11 cellular contexts compared by ENCODE assay signal in the genomic region with DNA sequence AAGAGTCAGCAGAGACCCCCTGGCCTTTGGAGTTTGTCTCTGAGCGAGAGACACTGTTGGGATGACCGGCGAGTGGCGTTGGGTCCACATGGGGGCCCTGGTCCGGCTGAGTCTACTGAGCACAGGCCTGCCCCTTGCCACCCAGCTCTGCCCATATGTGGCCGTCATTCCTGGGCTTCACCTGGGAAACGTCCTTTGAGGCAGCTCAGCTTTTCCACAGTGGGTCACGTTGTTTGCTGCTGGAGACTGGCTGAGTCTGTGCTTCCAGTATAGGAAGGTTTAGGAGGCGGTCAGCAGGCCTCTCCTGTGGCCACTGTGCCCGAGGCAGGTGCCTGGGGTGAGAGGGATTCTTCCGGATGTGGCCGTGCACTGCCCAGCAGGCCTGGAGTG. TPM values are rescaled to one million over a fixed set of nuclear protein-coding genes. Genes with fewer than 3 reads are reported as not detected.
DNase-seq lines count a peak whose midpoint lies in the region; ATAC-seq and TF ChIP-seq lines count a peak whose summit lies in the region.
"Had no signal": no experiment of that assay in that cellular context is flagged by ENCODE, and none has a peak within 500 bp of the region (broad histone marks: within the 10 kb centered on the region; RNA-seq: fewer than 3 reads in every experiment).

No MANE protein-coding gene starts in this region.

- H3K4me1 Mint-ChIP-seq in activated CD4-positive, alpha-beta T cell treated with anti-CD3 and anti-CD28 coated beads for 36 hours = peaks cover 64% of the 10 kb centered on the region

- H3K4me2 ChIP-seq in fibroblast of lung (ENCODE audit: extremely low read depth, insufficient read depth, low read length) = peak overlapping the region; percentile 37

- CTCF ChIA-PET in activated CD4-positive, alpha-beta T cell treated with anti-CD3 and anti-CD28 coated beads for 36 hours (lab: Charles Lee) = interaction anchor here (0.9 to 1.2 kb wide), 4 partner anchors 16 to 69 kb away, joined by 3 to 6 read pairs (median 4); no protein-coding TSS in a partner anchor

- H3K36me3 ChIP-seq in fibroblast of lung (ENCODE audit: control insufficient read depth, insufficient read depth, low read length) (no peaks in the 10 kb centered on the region), subcutaneous abdominal adipose tissue (ENCODE audit: control insufficient read depth in 5 of 5, insufficient read depth in 5 of 5, low read length in 5 of 5) (no peaks in the 10 kb centered on the region)

- H3K4me3 ChIP-seq in fibroblast of lung (replicated peaks in 1 of 4; ENCODE audit: control extremely low read depth in 1 of 4, insufficient read depth in 1 of 4, low read depth in 3 of 4, low read length in 4 of 4) = no peak overlapping the region
- no peak overlapping the region for H3K4me3 ChIP-seq in subcutaneous abdominal adipose tissue (ENCODE audit: low read depth in 1 of 5, low read length in 5 of 5)

- H3K9ac ChIP-seq in fibroblast of lung (ENCODE audit: insufficient read depth, low read length) (no peak overlapping the region), subcutaneous abdominal adipose tissue (ENCODE audit: low read length in 5 of 5) (no peak overlapping the region)

- no peak for DNase-seq in activated CD4-positive, alpha-beta T cell treated with anti-CD3 and anti-CD28 coated beads for 36 hours
- no peak for DNase-seq in activated CD4-positive, alpha-beta T cell treated with anti-CD3 and anti-CD28 coated beads for 1 hour
- no peak for DNase-seq in fibroblast of lung (ENCODE audit: low read depth in 2 of 2)
- DNase-seq in NCI-H1105 (lab: John Stamatoyannopoulos, UW) = no peak
- no peak for DNase-seq in NOMO-1 treated with dmso at 0.1 percent for 144 hours (lab: John Stamatoyannopoulos, UW; ENCODE audit: unreplicated experiment)
- DNase-seq: NCI-H187 treated with DMSO at 0.1 percent for 48 hours had no signal

- POLR2A ChIA-PET in activated CD4-positive, alpha-beta T cell treated with anti-CD3 and anti-CD28 coated beads for 36 hours (lab: Charles Lee) = interaction anchor here (0.8 to 1.5 kb wide), 4 partner anchors 15 to 33 kb away, joined by 3 to 13 read pairs (median 4); no protein-coding TSS in a partner anchor

- H3K27me3 ChIP-seq in fibroblast of lung (ENCODE audit: control insufficient read depth, insufficient read depth, low read length) = no peaks in the 10 kb centered on the region
- peaks cover 0 to 3% (median 2%) of the 10 kb centered on the region in 5 donors for H3K27me3 ChIP-seq in subcutaneous abdominal adipose tissue (ENCODE audit: control insufficient read depth in 5 of 5, insufficient read depth in 4 of 5, low read length in 5 of 5)

- no peaks in the 10 kb centered on the region for H3K79me2 ChIP-seq in fibroblast of lung (ENCODE audit: control insufficient read depth, insufficient read depth, low read length)

- intact Hi-C loops in activated CD4-positive, alpha-beta T cell treated with anti-CD3 and anti-CD28 coated beads for 36 hours (cut with DNase I, micrococcal nuclease) = loop anchor here (1.0 to 10.0 kb wide), 5 partner anchors 115 to 1355 kb away; partner anchors contain the start of genes BNIP3 (in 1 of the 2), INPP5A (in 1 of the 2), MTG1 (in 1 of the 2) and PPP2R2D (in 1 of the 2)

- H3K4me3 Mint-ChIP-seq in activated CD4-positive, alpha-beta T cell treated with anti-CD3 and anti-CD28 coated beads for 36 hours = peak overlapping the region; percentile 67

- ATAC-seq in activated CD4-positive, alpha-beta T cell treated with anti-CD3 and anti-CD28 coated beads for 36 hours = no peak
- ATAC-seq in SK-N-SH treated with all-trans-retinoic acid at 6 μM for 48 hours = peak; percentile 3
- ATAC-seq in HG03469 (IDR thresholded peaks at IDR 0.05; ENCODE audit: unreplicated experiment) = no peak

- H3K4me1 ChIP-seq in fibroblast of lung (ENCODE audit: control insufficient read depth, extremely low read depth, insufficient read depth, low read length) (peaks cover 27% of the 10 kb centered on the region), subcutaneous abdominal adipose tissue (ENCODE audit: control insufficient read depth in 5 of 5, insufficient read depth in 5 of 5, low read length in 5 of 5) (peaks cover 6 to 62% (median 56%) of the 10 kb centered on the region in 5 donors)

- peaks cover 17% of the 10 kb centered on the region for H3K36me3 Mint-ChIP-seq in activated CD4-positive, alpha-beta T cell treated with anti-CD3 and anti-CD28 coated beads for 36 hours (ENCODE audit: low read depth)

- H3K27ac ChIP-seq in fibroblast of lung (ENCODE audit: insufficient read depth, low read length) (peak overlapping the region; percentile 89), subcutaneous abdominal adipose tissue (ENCODE audit: low read depth, low read length) (peak overlapping the region; percentile 12)

- no peaks in the 10 kb centered on the region for H3K27me3 Mint-ChIP-seq in activated CD4-positive, alpha-beta T cell treated with anti-CD3 and anti-CD28 coated beads for 36 hours

- H3K9me3 Mint-ChIP-seq in activated CD4-positive, alpha-beta T cell treated with anti-CD3 and anti-CD28 coated beads for 36 hours (ENCODE audit: low read depth) = no peaks in the 10 kb centered on the region

- H4K20me1 ChIP-seq in fibroblast of lung (ENCODE audit: control insufficient read depth, extremely low read depth, insufficient read depth, low read length) = no peaks in the 10 kb centered on the region

- H2AFZ ChIP-seq in fibroblast of lung (ENCODE audit: low read length) = no peak overlapping the region

- TF ChIP-seq CTCF in fibroblast of lung (conservative IDR thresholded peaks at IDR 0.05 in 1 of 2, IDR thresholded peaks at IDR 0.05 in 1 of 2; ENCODE audit: low read depth in 1 of 2, low read length in 2 of 2) = no peak

- peak overlapping the region; percentile 86 for H3K27ac Mint-ChIP-seq in activated CD4-positive, alpha-beta T cell treated with anti-CD3 and anti-CD28 coated beads for 36 hours

- H3K9me3 ChIP-seq in fibroblast of lung (ENCODE audit: control insufficient read depth, insufficient read depth, low read depth, low read length) = no peaks in the 10 kb centered on the region
- H3K9me3 ChIP-seq in subcutaneous abdominal adipose tissue (ENCODE audit: control insufficient read depth in 5 of 5, low read length in 5 of 5) = no peaks in the 10 kb centered on the region

TF ChIP-seq in SK-N-SH treated with all-trans-retinoic acid at 6 μM for 48 hours, 23 proteins besides CTCF, POLR2A, EP300 and RAD21:
- TF ChIP-seq PPARA (CRISPR knock-in tag; IDR thresholded peaks at IDR 0.05; ENCODE audit: borderline replicate concordance) (no peak), ISL1 (CRISPR knock-in tag; IDR thresholded peaks at IDR 0.05) (no peak), ZNF70 (CRISPR knock-in tag; IDR thresholded peaks at IDR 0.05) (no peak), CSRNP3 (CRISPR knock-in tag; IDR thresholded peaks at IDR 0.05) (no peak), ESRRG (CRISPR knock-in tag; IDR thresholded peaks at IDR 0.05) (no peak)

RNA-seq across cellular contexts. Expression of gene ADAM8, which starts 17.1 kb away (rescaled TPM):
- 100 to 1,000 TPM; 124 to 176 TPM for total RNA-seq in activated CD4-positive, alpha-beta T cell treated with anti-CD3 and anti-CD28 coated beads for 36 hours
- 1.0 and 2.0 TPM in 2 replicates for total RNA-seq in fibroblast of lung
- 0.23 and 0.26 TPM in 2 replicates for polyA plus RNA-seq in fibroblast of lung
- polyA plus RNA-seq in fibroblast of lung (2012) = 0.26 and 0.47 TPM in 2 replicates
- polyA minus RNA-seq in fibroblast of lung (ENCODE audit: low replicate concordance) = 0.26 TPM in 1 of 2 replicates, not detected in the other

RNA-seq across cellular contexts. Expression of gene VENTX, which starts 21.9 kb away (rescaled TPM):
- total RNA-seq in activated CD4-positive, alpha-beta T cell treated with anti-CD3 and anti-CD28 coated beads for 36 hours = not detected
- not detected in 2 replicates for total RNA-seq in fibroblast of lung
- polyA plus RNA-seq in fibroblast of lung = not detected in 2 replicates
- polyA plus RNA-seq in fibroblast of lung (2012) = not detected in 2 replicates
- not detected in 2 replicates for polyA minus RNA-seq in fibroblast of lung (ENCODE audit: low replicate concordance)
- total RNA-seq: T-helper 1 cell treated with Interleukin-12 subunit alpha and Interleukin-12 subunit beta and Interleukin-4 antibody, amounts not matched to agents 30 ng/mL and 1 ng/mL, for 36 hours had no signal

RNA-seq across cellular contexts. Expression of gene UTF1, which starts 29.6 kb away (rescaled TPM):
- total RNA-seq in activated CD4-positive, alpha-beta T cell treated with anti-CD3 and anti-CD28 coated beads for 36 hours = not detected
- not detected in 2 replicates for total RNA-seq in fibroblast of lung
- not detected in 2 replicates for polyA plus RNA-seq in fibroblast of lung
- not detected in 2 replicates for polyA plus RNA-seq in fibroblast of lung (2012)
- not detected in 2 replicates for polyA minus RNA-seq in fibroblast of lung (ENCODE audit: low replicate concordance)
- total RNA-seq: T-helper 1 cell treated with Interleukin-12 subunit alpha and Interleukin-12 subunit beta and Interleukin-4 antibody, amounts not matched to agents 30 ng/mL and 1 ng/mL, for 36 hours had no signal
- polyA plus RNA-seq: adipose tissue had no signal

RNA-seq across cellular contexts. Expression of gene TUBGCP2, which starts 49.1 kb away (rescaled TPM):
- total RNA-seq in activated CD4-positive, alpha-beta T cell treated with anti-CD3 and anti-CD28 coated beads for 36 hours = 10 to 100 TPM; 43.3 to 50.2 TPM
- total RNA-seq in fibroblast of lung = 51.6 and 60.8 TPM in 2 replicates
- 31.0 and 46.0 TPM in 2 replicates for polyA plus RNA-seq in fibroblast of lung
- polyA plus RNA-seq in fibroblast of lung (2012) = 42.2 and 63.2 TPM in 2 replicates
- polyA minus RNA-seq in fibroblast of lung (ENCODE audit: low replicate concordance) = 56.9 and 75.9 TPM in 2 replicates

RNA-seq across cellular contexts. Expression of gene ZNF511, which starts 49.1 kb away (rescaled TPM):
- total RNA-seq in activated CD4-positive, alpha-beta T cell treated with anti-CD3 and anti-CD28 coated beads for 36 hours = 10 to 100 TPM; 58.1 to 73.2 TPM
- total RNA-seq in fibroblast of lung = 23.6 and 27.7 TPM in 2 replicates
- 18.5 and 25.2 TPM in 2 replicates for polyA plus RNA-seq in fibroblast of lung
- polyA plus RNA-seq in fibroblast of lung (2012) = 28.3 and 42.8 TPM in 2 replicates
- 9.4 and 44.2 TPM in 2 replicates for polyA minus RNA-seq in fibroblast of lung (ENCODE audit: low replicate concordance)

Comparison
In these comparisons a context has a peak if more than half of its experiments do, and no peak if none do; other contexts are left out.
1. RNA of gene ADAM8, which starts 17.1 kb away (total RNA-seq): 124 to 176 TPM in activated CD4-positive, alpha-beta T cell treated with anti-CD3 and anti-CD28 coated beads for 36 hours; 1.0 to 2.0 TPM in fibroblast of lung; every median in the first group is over 10 times any median in the second.